In genomic region chr7:52775881-52776280, GRCh38 we compare ENCODE assay signal across 24 cellular contexts.
"Had no signal": no experiment of that assay in that cellular context is flagged by ENCODE, and none has a peak within 500 bp of the region (broad histone marks: within the 10 kb centered on the region; RNA-seq: fewer than 3 reads in every experiment).

No MANE protein-coding gene starts in this region.

- H3K9me3 ChIP-seq: ovary, psoas muscle, right lobe of liver, thyroid gland, transverse colon, upper lobe of right lung, uterus had no signal

- H3K9ac ChIP-seq: neural progenitor cell, parathyroid adenoma had no signal

- H3K36me3 ChIP-seq: neural progenitor cell, ovary, right lobe of liver, sigmoid colon, stomach, thoracic aorta, thyroid gland, transverse colon, upper lobe of right lung, uterus had no signal

- H2AFZ ChIP-seq: neural progenitor cell, parathyroid adenoma had no signal

- H3K4me1 ChIP-seq: neural progenitor cell, parathyroid adenoma, psoas muscle, right lobe of liver, stomach, thyroid gland, upper lobe of right lung, uterus had no signal

- H3K4me3 ChIP-seq: neural progenitor cell, ovary, psoas muscle, right lobe of liver, sigmoid colon, stomach, thoracic aorta, thyroid gland, transverse colon, upper lobe of right lung, uterus had no signal

- ATAC-seq: natural killer cell; psoas muscle; right lobe of liver; stimulated activated effector memory CD8-positive, alpha-beta T cell treated with anti-CD3 and anti-CD28 coated beads, Interleukin-12 subunit alpha, Interleukin-12 subunit beta, amount 100 ng/mL, for 72 hours; stimulated activated naive B cell treated with anti-CD40 and anti-IgM and Interleukin-4, amounts not matched to agents 10 μg/mL and 1 μg/mL and 100 μg/mL, for 72 hours; upper lobe of right lung had no signal

- H3K79me2 ChIP-seq: parathyroid adenoma had no signal

- DNase-seq: natural killer cell; occipital lobe; ovary; posterior cingulate gyrus; psoas muscle; right cardiac atrium; right lobe of liver; sigmoid colon; small intestine; stimulated activated CD4-positive, alpha-beta T cell treated with anti-CD3 and anti-CD28 coated beads, Interleukin-15, amount 100 ng/mL, for 24 hours; stimulated activated CD4-positive, alpha-beta T cell treated with anti-CD3 and anti-CD28 coated beads, Interleukin-2, amount 100 ng/mL, for 24 hours; stimulated activated CD4-positive, alpha-beta T cell treated with anti-CD3 and anti-CD28 coated beads, Interleukin-2, amount 100 ng/mL, for 48 hours; stimulated activated CD4-positive, alpha-beta T cell treated with anti-CD3 and anti-CD28 coated beads, Interleukin-4, amount 100 ng/mL, for 24 hours; stimulated activated naive B cell treated with anti-CD40 and anti-IgM and Interleukin-4, amounts not matched to agents 10 μg/mL and 1 μg/mL and 100 μg/mL, for 72 hours; stimulated activated naive CD4-positive, alpha-beta T cell treated with Interleukin-2 at 50 U/mL for 16 hours; stomach; thyroid gland; transverse colon; upper lobe of right lung; uterus had no signal

- H3K27ac ChIP-seq: neural progenitor cell, ovary, parathyroid adenoma, psoas muscle, right lobe of liver, stomach, thoracic aorta, thyroid gland, transverse colon, upper lobe of right lung, uterus had no signal

- H3K27me3 ChIP-seq: neural progenitor cell, ovary, right lobe of liver, sigmoid colon, stomach, thyroid gland, transverse colon, upper lobe of right lung, uterus had no signal

- FAIRE-seq: small intestine had no signal

- H3K4me2 ChIP-seq: neural progenitor cell had no signal
